11 cellular contexts compared by ENCODE assay signal in the genomic region with DNA sequence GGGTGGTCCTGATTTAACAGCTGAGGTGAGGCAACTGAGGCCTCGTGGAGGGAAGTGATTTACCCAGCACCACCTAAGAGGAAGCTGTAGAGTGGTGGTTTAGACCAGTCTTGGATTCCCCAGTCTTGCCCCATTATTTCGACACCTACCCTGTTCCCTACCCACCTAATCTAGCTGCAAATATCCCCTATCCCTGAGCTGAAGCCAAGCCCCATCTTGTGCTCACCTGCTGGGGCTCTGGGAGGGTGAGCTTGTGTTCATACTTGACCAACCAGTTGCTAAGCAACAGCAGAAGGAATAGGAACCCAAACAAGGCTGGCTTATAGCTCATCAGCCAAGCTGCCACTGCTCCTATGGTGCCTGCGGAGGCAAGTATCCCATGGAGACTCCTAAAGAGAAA. TPM values are rescaled to one million over a fixed set of nuclear protein-coding genes. Genes with fewer than 3 reads are reported as not detected.
A peak's percentile ranks its signal among the peaks of the same experiment; 100 is the strongest.
DNase-seq lines count a peak whose midpoint lies in the region; ATAC-seq and TF ChIP-seq lines count a peak whose summit lies in the region.
"Had no signal": no experiment of that assay in that cellular context is flagged by ENCODE, and none has a peak within 500 bp of the region (broad histone marks: within the 10 kb centered on the region; RNA-seq: fewer than 3 reads in every experiment).

No MANE protein-coding gene starts in this region.

- H3K4me3 ChIP-seq in RWPE2 (ENCODE audit: severe bottlenecking) (no peak overlapping the region), GM23248 (no peak overlapping the region)

- H4K20me1 ChIP-seq in GM23248 (ENCODE audit: insufficient read depth) = no peaks in the 10 kb centered on the region

- no peaks in the 10 kb centered on the region for H3K36me3 ChIP-seq in RWPE2 (ENCODE audit: low read depth)
- no peaks in the 10 kb centered on the region for H3K36me3 ChIP-seq in GM23248 (ENCODE audit: low read depth)

- no peak overlapping the region for H3K4me2 ChIP-seq in GM23248 (ENCODE audit: unreplicated experiment)

- H3K4me1 ChIP-seq in RWPE2 (ENCODE audit: insufficient read depth, poor library complexity, severe bottlenecking) (peaks cover 15% of the 10 kb centered on the region), GM23248 (ENCODE audit: insufficient read depth) (peaks cover 4% of the 10 kb centered on the region; the same call in 1 of the 2 replicates)

- H3K27me3 ChIP-seq in RWPE2 (ENCODE audit: insufficient read depth, poor library complexity, severe bottlenecking) (no peaks in the 10 kb centered on the region), GM23248 (replicated peaks; ENCODE audit: insufficient read depth) (no peaks in the 10 kb centered on the region)

- H3K9me3 Mint-ChIP-seq in memory B cell = no peaks in the 10 kb centered on the region
- no peaks in the 10 kb centered on the region for H3K9me3 Mint-ChIP-seq in progenitor cell of endocrine pancreas (ENCODE audit: low read depth)
- H3K9me3 Mint-ChIP-seq: T-helper 2 cell treated with Interferon-gamma antibody and Interleukin-4, amounts not matched to agents 5 μg/mL and 100 μg/mL, for 36 hours had no signal

- no peaks in the 10 kb centered on the region for H3K27me3 Mint-ChIP-seq in memory B cell
- no peaks in the 10 kb centered on the region for H3K27me3 Mint-ChIP-seq in progenitor cell of endocrine pancreas

- H2AFZ ChIP-seq in GM23248 = no peak overlapping the region

- peak; percentile 43 for DNase-seq in NCI-H2081 treated with DMSO at 0.1 percent for 48 hours (lab: John Stamatoyannopoulos, UW)
- DNase-seq in RWPE2 (ENCODE audit: low spot score) = no peak
- no peak for DNase-seq in memory B cell (ENCODE audit: low spot score in 2 of 2)
- DNase-seq in progenitor cell of endocrine pancreas (ENCODE audit: low spot score, unreplicated experiment) = no peak
- DNase-seq in GM23248 = no peak
- no peak for DNase-seq in mucosa of gallbladder (ENCODE audit: low spot score)
- DNase-seq: foreskin fibroblast had no signal

- H3K4me1 Mint-ChIP-seq in memory B cell = peaks cover 11% of the 10 kb centered on the region
- peaks cover 1% of the 10 kb centered on the region for H3K4me1 Mint-ChIP-seq in progenitor cell of endocrine pancreas (ENCODE audit: low read depth)

- H3K27ac ChIP-seq in RWPE2 (ENCODE audit: poor library complexity, severe bottlenecking) = no peak overlapping the region
- H3K27ac ChIP-seq in GM23248 = no peak overlapping the region

- H3F3A ChIP-seq in GM23248 (ENCODE audit: insufficient read depth) = peaks cover 5% of the 10 kb centered on the region; the same call in 1 of the 2 replicates

- in situ Hi-C loops in GM23248 (cut with MboI) = no loop called here

- peak; percentile 45 for ATAC-seq in GM18867 (IDR thresholded peaks at IDR 0.05; ENCODE audit: unreplicated experiment)
- peak; percentile 11; the same call in 1 of the 3 replicates for ATAC-seq in RWPE2 (ENCODE audit: low read depth)
- ATAC-seq in memory B cell (ENCODE audit: low read depth) = peak; percentile 37
- no peak for ATAC-seq in GM19452 (IDR thresholded peaks at IDR 0.05; ENCODE audit: unreplicated experiment)

- H3K79me2 ChIP-seq in GM23248 (ENCODE audit: insufficient read depth) = no peaks in the 10 kb centered on the region

- no peaks in the 10 kb centered on the region for H3K9me3 ChIP-seq in RWPE2 (ENCODE audit: severe bottlenecking)
- H3K9me3 ChIP-seq in GM23248 (ENCODE audit: low read depth) = no peaks in the 10 kb centered on the region

- no peak overlapping the region for H3K9ac ChIP-seq in GM23248

- H3K4me3 Mint-ChIP-seq in memory B cell (no peak overlapping the region), progenitor cell of endocrine pancreas (ENCODE audit: low read depth) (no peak overlapping the region)
- H3K4me3 Mint-ChIP-seq: T-helper 2 cell treated with Interferon-gamma antibody and Interleukin-4, amounts not matched to agents 5 μg/mL and 100 μg/mL, for 36 hours had no signal

- no peak overlapping the region for H3K27ac Mint-ChIP-seq in memory B cell
- no peak overlapping the region for H3K27ac Mint-ChIP-seq in progenitor cell of endocrine pancreas
- H3K27ac Mint-ChIP-seq: T-helper 2 cell treated with Interferon-gamma antibody and Interleukin-4, amounts not matched to agents 5 μg/mL and 100 μg/mL, for 36 hours had no signal

- TF ChIP-seq CTCF in RWPE2 (IDR thresholded peaks at IDR 0.05; ENCODE audit: poor library complexity, severe bottlenecking) (no peak), progenitor cell of endocrine pancreas (IDR thresholded peaks at IDR 0.05; ENCODE audit: unreplicated experiment) (no peak)

- H3K36me3 Mint-ChIP-seq in memory B cell (no peaks in the 10 kb centered on the region), progenitor cell of endocrine pancreas (ENCODE audit: insufficient read depth) (no peaks in the 10 kb centered on the region)

- no peaks in the 10 kb centered on the region for H3K9me2 ChIP-seq in GM23248 (ENCODE audit: insufficient read depth)

- 73 to 76% methylated on average over 3 of the region's 3 CpGs for WGBS in GM23248 (ENCODE audit: low coverage in 1 of 2, low lambda C conversion rate in 2 of 2, missing lambda C conversion rate in 2 of 2), 2 experiments

RNA-seq across cellular contexts. Expression of gene TEX46, which starts 2.0 kb away (rescaled TPM):
- total RNA-seq in progenitor cell of endocrine pancreas (not detected in 2 replicates), mucosa of gallbladder (not detected)
- total RNA-seq in GM23248 (2014; rRNA removed; shearing (Covaris generic)) = not detected in 2 replicates
- not detected in 2 replicates for polyA plus RNA-seq in GM23248 (2016; fragmentation: Nextera tagmentation; extraction: Ambion mirVana)
- polyA plus RNA-seq: adipose tissue had no signal

RNA-seq across cellular contexts. Expression of gene KDM1A, which starts 5.6 kb away (rescaled TPM):
- total RNA-seq in progenitor cell of endocrine pancreas (190 and 197 TPM in 2 replicates), mucosa of gallbladder (44.9 TPM)
- total RNA-seq in GM23248 (2014; rRNA removed; shearing (Covaris generic)) = 62.5 and 64.4 TPM in 2 replicates
- polyA plus RNA-seq in GM23248 (2016; fragmentation: Nextera tagmentation; extraction: Ambion mirVana) = 30.3 and 30.6 TPM in 2 replicates

RNA-seq across cellular contexts. Expression of gene LACTBL1, which starts 41.0 kb away (rescaled TPM):
- total RNA-seq in progenitor cell of endocrine pancreas (not detected in 2 replicates), mucosa of gallbladder (not detected)
- not detected in 2 replicates for total RNA-seq in GM23248 (2014; rRNA removed; shearing (Covaris generic))
- not detected in 2 replicates for polyA plus RNA-seq in GM23248 (2016; fragmentation: Nextera tagmentation; extraction: Ambion mirVana)
- polyA plus RNA-seq: adipose tissue had no signal
